ENCODE assay signal across 8 cellular contexts in genomic region chr10:7260412-7260900, GRCh38.
DNase-seq lines count a peak whose midpoint lies in the region; ATAC-seq and TF ChIP-seq lines count a peak whose summit lies in the region.

No MANE protein-coding gene starts in this region.

- H4K91ac ChIP-seq in trophoblast cell (ENCODE audit: low read depth, low read length): no peak overlapping the region

- ATAC-seq in GM21723 (IDR thresholded peaks at IDR 0.05; ENCODE audit: unreplicated experiment) (peak; percentile 72), GM18873 (IDR thresholded peaks at IDR 0.05; ENCODE audit: low FRiP score, unreplicated experiment) (no peak)
- peak; percentile 10 for ATAC-seq in activated T-helper 17 cell treated with anti-CD3 and anti-CD28 coated beads, Interleukin-2, amount 50 U/mL, for 72 hours (replicated peaks)

- no peak overlapping the region for H3K4me3 ChIP-seq in trophoblast cell (ENCODE audit: low read depth, low read length)

- no peak overlapping the region for H3K9ac ChIP-seq in trophoblast cell (ENCODE audit: low read length)

- H3K18ac ChIP-seq in trophoblast cell (ENCODE audit: low read length): no peak overlapping the region

- no peaks in the 10 kb centered on the region for H3K9me3 ChIP-seq in trophoblast cell (ENCODE audit: insufficient read depth, low read depth, low read length)

- no peaks in the 10 kb centered on the region for H3K9me3 Mint-ChIP-seq in activated T-helper 17 cell treated with anti-CD3 and anti-CD28 coated beads, Interleukin-2, amount 50 U/mL, for 72 hours
- H3K9me3 Mint-ChIP-seq in glutamatergic neuron (ENCODE audit: unreplicated experiment): peaks cover 2% of the 10 kb centered on the region

- H3K4me3 Mint-ChIP-seq in activated T-helper 17 cell treated with anti-CD3 and anti-CD28 coated beads, Interleukin-2, amount 50 U/mL, for 72 hours: peak overlapping the region; percentile 38
- no peak overlapping the region for H3K4me3 Mint-ChIP-seq in glutamatergic neuron (ENCODE audit: unreplicated experiment)

- H3K4ac ChIP-seq in trophoblast cell (ENCODE audit: low read depth, low read length): no peak overlapping the region

- no peaks in the 10 kb centered on the region for H3K27me3 Mint-ChIP-seq in activated T-helper 17 cell treated with anti-CD3 and anti-CD28 coated beads, Interleukin-2, amount 50 U/mL, for 72 hours
- no peaks in the 10 kb centered on the region for H3K27me3 Mint-ChIP-seq in glutamatergic neuron (ENCODE audit: unreplicated experiment)

- no peak overlapping the region for H2BK5ac ChIP-seq in trophoblast cell (ENCODE audit: low read depth, low read length, poor library complexity)

- TF ChIP-seq CTCF in LNCAP (IDR thresholded peaks at IDR 0.05): peak; percentile 54
- peak; percentile 56 for TF ChIP-seq CTCF in glutamatergic neuron (IDR thresholded peaks at IDR 0.05; ENCODE audit: partially characterized antibody, unreplicated experiment)

- no peaks in the 10 kb centered on the region for H3K79me1 ChIP-seq in trophoblast cell (ENCODE audit: low read length)

- H4K8ac ChIP-seq in trophoblast cell (ENCODE audit: low read depth, low read length): no peak overlapping the region

- H3K27ac Mint-ChIP-seq in activated T-helper 17 cell treated with anti-CD3 and anti-CD28 coated beads, Interleukin-2, amount 50 U/mL, for 72 hours: peak overlapping the region; percentile 77
- peak overlapping the region; percentile 18 for H3K27ac Mint-ChIP-seq in glutamatergic neuron (ENCODE audit: unreplicated experiment)

- no peaks in the 10 kb centered on the region for H3K27me3 ChIP-seq in trophoblast cell (ENCODE audit: insufficient read depth, low read length)

- WGBS in trophoblast cell (ENCODE audit: extremely low coverage, insufficient coverage, insufficient read length): no CpG with 5 or more reads among the region's 3 CpGs

- no peaks in the 10 kb centered on the region for H3K36me3 ChIP-seq in trophoblast cell (ENCODE audit: control insufficient read depth in 1 of 2, insufficient read depth in 2 of 2, low read length in 2 of 2)

- H3K36me3 Mint-ChIP-seq in activated T-helper 17 cell treated with anti-CD3 and anti-CD28 coated beads, Interleukin-2, amount 50 U/mL, for 72 hours (ENCODE audit: low read depth): peaks cover 6% of the 10 kb centered on the region
- no peaks in the 10 kb centered on the region for H3K36me3 Mint-ChIP-seq in glutamatergic neuron (ENCODE audit: unreplicated experiment)

- no peak overlapping the region for H3K27ac ChIP-seq in trophoblast cell (ENCODE audit: low read depth, low read length)

- DNase-seq in NCI-H1694 (lab: John Stamatoyannopoulos, UW): peak; percentile 1
- DNase-seq in NCI-H1694 treated with DMSO at 0.1 percent for 48 hours (lab: John Stamatoyannopoulos, UW): no peak
- DNase-seq in glutamatergic neuron: no peak
- DNase-seq in trophoblast cell: peak; percentile 27 to 83

- no peak overlapping the region for H3K23ac ChIP-seq in trophoblast cell (ENCODE audit: low read length)

- H2AFZ ChIP-seq in trophoblast cell (ENCODE audit: insufficient read depth, low read length, poor library complexity): no peak overlapping the region

- H3K14ac ChIP-seq in trophoblast cell (ENCODE audit: low read length): no peak overlapping the region

- peaks cover 2 to 4% of the 10 kb centered on the region in 2 experiments for H3K4me1 ChIP-seq in trophoblast cell (ENCODE audit: control insufficient read depth in 1 of 2, insufficient read depth in 2 of 2, low read length in 2 of 2)

- H2AK5ac ChIP-seq in trophoblast cell (ENCODE audit: low read length): no peak overlapping the region

- no peak overlapping the region for H4K12ac ChIP-seq in trophoblast cell (ENCODE audit: low read depth, low read length)

- H2BK120ac ChIP-seq in trophoblast cell (ENCODE audit: insufficient read depth, low read length, poor library complexity): no peak overlapping the region

- H3K4me1 Mint-ChIP-seq in activated T-helper 17 cell treated with anti-CD3 and anti-CD28 coated beads, Interleukin-2, amount 50 U/mL, for 72 hours: peaks cover 31% of the 10 kb centered on the region
- H3K4me1 Mint-ChIP-seq in glutamatergic neuron (ENCODE audit: low read depth, unreplicated experiment): peaks cover 17% of the 10 kb centered on the region

- no peak overlapping the region for H3K4me2 ChIP-seq in trophoblast cell (ENCODE audit: low read length)

- no peaks in the 10 kb centered on the region for H3K79me2 ChIP-seq in trophoblast cell (ENCODE audit: control insufficient read depth, insufficient read depth, low read length, poor library complexity)

- H2BK12ac ChIP-seq in trophoblast cell (ENCODE audit: low read length): no peak overlapping the region

Comparison
In these comparisons a context has a peak if more than half of its experiments do, and no peak if none do; other contexts are left out.
1. DNase-seq: peak in NCI-H1694 (single experiment) and trophoblast cell (2 of 2); none in NCI-H1694 treated with DMSO at 0.1 percent for 48 hours (single experiment) and glutamatergic neuron (single experiment).